16 cellular contexts compared by ENCODE assay signal in the genomic region with DNA sequence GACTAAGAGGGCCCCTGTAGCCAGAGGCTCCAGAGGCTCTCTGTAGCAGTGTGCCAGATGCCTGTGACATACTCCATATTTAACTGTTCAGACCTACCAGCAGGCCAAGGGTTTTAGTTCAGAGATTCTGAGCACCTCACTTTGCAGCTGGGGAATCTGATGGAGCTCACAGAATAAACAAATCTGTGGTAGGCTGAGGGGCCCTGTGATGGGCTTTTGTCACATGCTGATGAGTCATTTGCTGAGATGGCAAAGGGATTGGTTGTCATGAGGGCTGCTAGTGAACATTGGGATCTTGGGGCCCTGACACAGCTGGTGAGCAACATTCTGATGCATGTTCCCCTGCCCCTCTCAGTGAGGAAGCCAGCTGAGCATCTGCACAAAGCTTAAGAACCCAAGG.
DNase-seq lines count a peak whose midpoint lies in the region; ATAC-seq and TF ChIP-seq lines count a peak whose summit lies in the region.
"Had no signal": no experiment of that assay in that cellular context is flagged by ENCODE, and none has a peak within 500 bp of the region (broad histone marks: within the 10 kb centered on the region; RNA-seq: fewer than 3 reads in every experiment).

No MANE protein-coding gene starts in this region.

- no peak for TF ChIP-seq CTCF in IMR-90 (conservative IDR thresholded peaks at IDR 0.05; ENCODE audit: low read depth, low read length)
- TF ChIP-seq CTCF in choroid plexus epithelial cell (conservative IDR thresholded peaks at IDR 0.05; ENCODE audit: low read depth, low read length) = no peak
- no peak for TF ChIP-seq CTCF in suprapubic skin (IDR thresholded peaks at IDR 0.05)

- peak overlapping the region; percentile 25 for H2AFZ ChIP-seq in IMR-90 (replicated peaks; ENCODE audit: low read length, poor library complexity)

- H2BK5ac ChIP-seq in IMR-90 (ENCODE audit: low read depth, low read length, poor library complexity, severe bottlenecking) = peak overlapping the region; percentile 91

- H3K4me3 ChIP-seq in IMR-90 (ENCODE audit: insufficient read depth, low read depth, low read length) (no peak overlapping the region), choroid plexus epithelial cell (ENCODE audit: low read depth, low read length) (no peak overlapping the region), suprapubic skin (no peak overlapping the region)
- H3K4me3 ChIP-seq: GM12878, prostate gland, uterus had no signal

- peak; percentile 68 for ATAC-seq in IMR-90 (ENCODE audit: low read depth)
- ATAC-seq: GM12878 had no signal

- H3K4ac ChIP-seq in IMR-90 (ENCODE audit: low read depth, low read length) = peak overlapping the region; percentile 84

- peak overlapping the region; percentile 55 for H2AK9ac ChIP-seq in IMR-90 (replicated peaks; ENCODE audit: low read depth, low read length, poor library complexity)

- no peaks in the 10 kb centered on the region for H3K27me3 ChIP-seq in IMR-90 (ENCODE audit: control insufficient read depth, insufficient read depth, low read length)
- H3K27me3 ChIP-seq in suprapubic skin = peaks cover 29% of the 10 kb centered on the region
- H3K27me3 ChIP-seq: uterus had no signal

- no peaks in the 10 kb centered on the region for H4K20me1 ChIP-seq in IMR-90 (ENCODE audit: insufficient read depth, low read length)

- no TSS peak for BruUV-seq in IMR-90 (replicated peaks; lab: Mats Ljungman, UMichigan)

- dilution Hi-C loops in IMR-90 (cut with HindIII; ENCODE audit: low sequenced_read_pairs, unreplicated experiment) = no loop called here

- peak overlapping the region; percentile 91; the same call in 2 of the 3 replicates for H2BK15ac ChIP-seq in IMR-90 (ENCODE audit: low read depth, low read length)

- no peak for TF ChIP-seq RAD21 in IMR-90 (IDR thresholded peaks at IDR 0.05; ENCODE audit: low read length)

- peak overlapping the region; percentile 87; the same call in 1 of the 2 replicates for H3K18ac ChIP-seq in IMR-90 (ENCODE audit: low read depth, low read length)

- H3K36me3 ChIP-seq in IMR-90 (ENCODE audit: control insufficient read depth, insufficient read depth, low read length) (no peaks in the 10 kb centered on the region), suprapubic skin (no peaks in the 10 kb centered on the region)
- H3K36me3 ChIP-seq: prostate gland, uterus had no signal

- intact Hi-C loops in IMR-90 (cut with micrococcal nuclease) = no loop called here

- H3K56ac ChIP-seq in IMR-90 (ENCODE audit: extremely low read depth, insufficient read depth, low read length) = peak overlapping the region; percentile 61; the same call in 1 of the 2 replicates

- peak overlapping the region; percentile 42 for H3K27ac ChIP-seq in IMR-90 (ENCODE audit: insufficient read depth, low read length)
- no peak overlapping the region for H3K27ac ChIP-seq in suprapubic skin
- H3K27ac ChIP-seq: KMS-11, prostate gland, uterus had no signal

- peak; percentile 28; the same call in 1 of the 2 replicates for TF ChIP-seq POLR2A in IMR-90 (IDR thresholded peaks at IDR 0.05; ENCODE audit: low read depth, low read length)
- no peak for TF ChIP-seq POLR2A in suprapubic skin (IDR thresholded peaks at IDR 0.05)

- H3K14ac ChIP-seq in IMR-90 (replicated peaks; ENCODE audit: low read depth, low read length) = peak overlapping the region; percentile 87

- peaks cover 27% of the 10 kb centered on the region for H3K9me1 ChIP-seq in IMR-90 (ENCODE audit: insufficient read depth, low read length)

- peak overlapping the region; percentile 81 for H4K91ac ChIP-seq in IMR-90 (ENCODE audit: insufficient read depth, low read depth, low read length)

- H2AK5ac ChIP-seq in IMR-90 (ENCODE audit: low read depth, low read length) = peak overlapping the region; percentile 84; the same call in 1 of the 2 replicates

- in situ Hi-C loops in IMR-90 (cut with MboI; ENCODE audit: low sequenced_read_pairs) = no loop called here

- peak overlapping the region; percentile 74 to 78 for H4K8ac ChIP-seq in IMR-90 (ENCODE audit: low read depth in 2 of 2, low read length in 2 of 2)

- peak overlapping the region; percentile 36; the same call in 1 of the 2 replicates for H4K5ac ChIP-seq in IMR-90 (ENCODE audit: low read depth, low read length)

- peak overlapping the region; percentile 96 for H2BK120ac ChIP-seq in IMR-90 (ENCODE audit: low read depth, low read length)

- no peak for TF ChIP-seq EP300 in suprapubic skin (IDR thresholded peaks at IDR 0.05)

- H3K4me1 ChIP-seq in IMR-90 (ENCODE audit: control insufficient read depth, insufficient read depth, low read length) (peaks cover 31% of the 10 kb centered on the region), suprapubic skin (no peaks in the 10 kb centered on the region)
- H3K4me1 ChIP-seq: prostate gland, uterus had no signal

- no peak overlapping the region for H3K9ac ChIP-seq in IMR-90 (ENCODE audit: low read depth, low read length)
- H3K9ac ChIP-seq: KMS-11 had no signal

- peak overlapping the region; percentile 95 for H2BK20ac ChIP-seq in IMR-90 (ENCODE audit: low read depth, low read length)

- no peak overlapping the region for H3K4me2 ChIP-seq in IMR-90 (ENCODE audit: low read depth, low read length)
- H3K4me2 ChIP-seq: KMS-11 had no signal

- H3K23ac ChIP-seq in IMR-90 (ENCODE audit: low read depth, low read length) = peak overlapping the region; percentile 76; the same call in 1 of the 2 replicates

- no peaks in the 10 kb centered on the region; a peak in 1 of 4 replicates for H3K79me1 ChIP-seq in IMR-90 (ENCODE audit: low read depth in 1 of 2, low read length in 2 of 2)

- CTCF ChIA-PET in IMR-90 (lab: Yijun Ruan, JAX) = interaction anchor here (1.5 kb wide), 1 partner anchor 261 kb away, joined by 4 read pairs; no protein-coding TSS in a partner anchor

- POLR2A ChIA-PET in IMR-90 (lab: Charles Lee; ENCODE audit: unreplicated experiment) = no interaction called here

- H3K9me3 ChIP-seq in IMR-90 (ENCODE audit: control insufficient read depth, insufficient read depth, low read length) (peaks cover 6% of the 10 kb centered on the region), suprapubic skin (peaks cover 15% of the 10 kb centered on the region)
- H3K9me3 ChIP-seq: prostate gland, uterus had no signal

- DNase-seq in COLO829 (ENCODE audit: low spot score) = peak; percentile 11
- DNase-seq in IMR-90 = peak; percentile 95
- DNase-seq in choroid plexus epithelial cell (ENCODE audit: low read depth) = peak; percentile 76
- DNase-seq in kidney tubule cell (ENCODE audit: low spot score) = peak; percentile 85
- DNase-seq in stimulated activated CD4-positive, alpha-beta T cell treated with anti-CD3 and anti-CD28 coated beads, Interleukin-15, amount 100 ng/mL, for 24 hours = no peak
- no peak for DNase-seq in pons (ENCODE audit: low spot score)
- no peak for DNase-seq in suprapubic skin (ENCODE audit: low spot score in 2 of 2)
- no peak for DNase-seq in activated CD8-positive, alpha-beta memory T cell treated with anti-CD3 and anti-CD28 coated beads, Interleukin-2, amount 50 U/mL, for 48 hours
- DNase-seq: activated T-cell treated with anti-CD3 and anti-CD28 coated beads, Interleukin-2, amount 50 U/mL, for 24 hours; DMS79 treated with DMSO at 0.1 percent for 48 hours; NCI-H2029 treated with DMSO at 0.1 percent for 48 hours; stimulated activated CD4-positive, alpha-beta T cell treated with anti-CD3 and anti-CD28 coated beads, Interleukin-2, amount 100 ng/mL, for 24 hours; uterus had no signal

TF ChIP-seq in IMR-90, 13 proteins besides CTCF, POLR2A, EP300 and RAD21:
- peak; percentile 30; the same call in 1 of the 2 replicates for TF ChIP-seq NFE2L2 (IDR thresholded peaks at IDR 0.05; ENCODE audit: low read depth, low read length)
- no peak for TF ChIP-seq CHD1 (IDR thresholded peaks at IDR 0.05; ENCODE audit: low read depth, low read length)
- TF ChIP-seq CEBPB (IDR thresholded peaks at IDR 0.05; ENCODE audit: low read depth, low read length) = no peak
- TF ChIP-seq FOS (IDR thresholded peaks at IDR 0.05; ENCODE audit: low read depth, low read length) = peak; percentile 50; the same call in 1 of the 2 replicates
- TF ChIP-seq MAZ (IDR thresholded peaks at IDR 0.05; ENCODE audit: borderline replicate concordance, low read depth, low read length) = no peak
- peak; percentile 64 for TF ChIP-seq BHLHE40 (IDR thresholded peaks at IDR 0.05; ENCODE audit: low read depth, low read length)
- TF ChIP-seq, protein P1, sequence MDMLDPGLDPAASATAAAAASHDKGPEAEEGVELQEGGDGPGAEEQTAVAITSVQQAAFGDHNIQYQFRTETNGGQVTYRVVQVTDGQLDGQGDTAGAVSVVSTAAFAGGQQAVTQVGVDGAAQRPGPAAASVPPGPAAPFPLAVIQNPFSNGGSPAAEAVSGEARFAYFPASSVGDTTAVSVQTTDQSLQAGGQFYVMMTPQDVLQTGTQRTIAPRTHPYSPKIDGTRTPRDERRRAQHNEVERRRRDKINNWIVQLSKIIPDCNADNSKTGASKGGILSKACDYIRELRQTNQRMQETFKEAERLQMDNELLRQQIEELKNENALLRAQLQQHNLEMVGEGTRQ (IDR thresholded peaks at IDR 0.05; ENCODE audit: low read depth, low read length) = peak; percentile 86
- TF ChIP-seq SMC3 (IDR thresholded peaks at IDR 0.05; ENCODE audit: low read depth, low read length) = no peak
- TF ChIP-seq MAFK (IDR thresholded peaks at IDR 0.05; ENCODE audit: low read depth, low read length) = peak; percentile 14; the same call in 1 of the 2 replicates
TF ChIP-seq in IMR-90: peak in this region for 5.

Comparison
In these comparisons a context has a peak if more than half of its experiments do, and no peak if none do; other contexts are left out.
1. DNase-seq: peak in COLO829 (single experiment), IMR-90 (single experiment), choroid plexus epithelial cell (single experiment) and kidney tubule cell (single experiment); none in stimulated activated CD4-positive, alpha-beta T cell treated with anti-CD3 and anti-CD28 coated beads, Interleukin-15, amount 100 ng/mL, for 24 hours (single experiment), pons (single experiment), suprapubic skin (0 of 2) and activated CD8-positive, alpha-beta memory T cell treated with anti-CD3 and anti-CD28 coated beads, Interleukin-2, amount 50 U/mL, for 48 hours (single experiment).